In genomic region chr9:98159790-98160189, GRCh38 we compare ENCODE assay signal across 1 cellular context.
TF ChIP-seq lines count a peak whose summit lies in the region.

No MANE protein-coding gene starts in this region.

TF ChIP-seq in SK-N-SH, 30 proteins besides CTCF, POLR2A, EP300 and RAD21:
- TF ChIP-seq SMC3 (IDR thresholded peaks at IDR 0.05; ENCODE audit: low read depth, low read length): no peak
- TF ChIP-seq MEF2A (IDR thresholded peaks at IDR 0.05; ENCODE audit: borderline replicate concordance, low read depth): no peak
- TF ChIP-seq POLR2AphosphoS5 (IDR thresholded peaks at IDR 0.05; ENCODE audit: low read depth, low read length): no peak
